Comparison of ENCODE assay signal across 8 cellular contexts in the genomic region with DNA sequence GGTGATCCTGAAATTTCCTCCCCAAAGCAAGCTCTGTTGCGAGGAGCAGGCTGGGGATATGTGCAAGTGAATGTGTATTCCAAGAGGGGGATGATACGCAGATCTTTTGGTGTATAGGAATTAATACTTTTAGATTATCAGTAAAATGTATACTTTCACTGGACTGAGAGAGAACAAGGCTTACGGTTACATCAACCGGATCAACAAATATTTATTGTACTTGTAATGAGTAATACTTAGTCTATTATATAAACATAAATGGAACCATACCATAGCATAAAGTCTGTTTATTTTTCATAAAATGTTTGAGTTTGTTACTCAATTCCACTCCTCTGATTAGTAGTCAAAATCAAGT. TPM values are rescaled to one million over a fixed set of nuclear protein-coding genes. Genes with fewer than 3 reads are reported as not detected.
DNase-seq lines count a peak whose midpoint lies in the region; ATAC-seq and TF ChIP-seq lines count a peak whose summit lies in the region.

No MANE protein-coding gene starts in this region.

- no peak overlapping the region for H3K27ac Mint-ChIP-seq in activated CD8-positive, alpha-beta T cell treated with anti-CD3 and anti-CD28 coated beads, Interleukin-2, amount 10 ng/mL, durations not matched to agents 7 days and 5 days
- peak overlapping the region; percentile 97 for H3K27ac Mint-ChIP-seq in stimulated activated naive B cell treated with anti-CD40 and anti-IgM and Interleukin-4, amounts not matched to agents 10 μg/mL and 1 μg/mL and 100 μg/mL, for 72 hours

- POLR2A ChIA-PET in activated CD8-positive, alpha-beta T cell treated with anti-CD3 and anti-CD28 coated beads, Interleukin-2, amount 10 ng/mL, durations not matched to agents 7 days and 5 days (lab: Charles Lee) = interaction anchor here (0.6 to 2.5 kb wide), 4 partner anchors 9 to 143 kb away, joined by 3 to 7 read pairs (median 4); partner anchors contain the start of gene RPL37

- peaks cover 3% of the 10 kb centered on the region for H3K4me1 ChIP-seq in iPS-15b (ENCODE audit: control insufficient read depth, insufficient read depth, low read length)

- no peaks in the 10 kb centered on the region for H3K9me3 ChIP-seq in iPS-15b (ENCODE audit: control insufficient read depth, insufficient read depth, low read length)

- H3K4me1 Mint-ChIP-seq in activated CD8-positive, alpha-beta T cell treated with anti-CD3 and anti-CD28 coated beads, Interleukin-2, amount 10 ng/mL, durations not matched to agents 7 days and 5 days (ENCODE audit: low read depth) = peaks cover 32% of the 10 kb centered on the region
- peaks cover 12 to 32% of the 10 kb centered on the region in 2 donors for H3K4me1 Mint-ChIP-seq in stimulated activated naive B cell treated with anti-CD40 and anti-IgM and Interleukin-4, amounts not matched to agents 10 μg/mL and 1 μg/mL and 100 μg/mL, for 72 hours

- no peak overlapping the region for H3K9ac ChIP-seq in iPS-15b (ENCODE audit: low read depth, low read length)

- no peaks in the 10 kb centered on the region for H3K36me3 ChIP-seq in iPS-15b (ENCODE audit: control insufficient read depth, insufficient read depth, low read length)

- H3K9me3 Mint-ChIP-seq in activated CD8-positive, alpha-beta T cell treated with anti-CD3 and anti-CD28 coated beads, Interleukin-2, amount 10 ng/mL, durations not matched to agents 7 days and 5 days (ENCODE audit: insufficient read depth) = no peaks in the 10 kb centered on the region
- H3K9me3 Mint-ChIP-seq in stimulated activated naive B cell treated with anti-CD40 and anti-IgM and Interleukin-4, amounts not matched to agents 10 μg/mL and 1 μg/mL and 100 μg/mL, for 72 hours = no peaks in the 10 kb centered on the region

- CTCF ChIA-PET in activated CD8-positive, alpha-beta T cell treated with anti-CD3 and anti-CD28 coated beads, Interleukin-2, amount 10 ng/mL, durations not matched to agents 7 days and 5 days (lab: Charles Lee) = interaction anchor here (0.6 to 1.5 kb wide), 3 partner anchors 9 to 34 kb away, joined by 3 to 5 read pairs (median 5); no protein-coding TSS in a partner anchor

- H3K4me3 ChIP-seq in HFF-Myc (replicated peaks; ENCODE audit: low read depth, low read length) = peak overlapping the region; percentile 83
- H3K4me3 ChIP-seq in iPS-15b (ENCODE audit: low read depth, low read length) = peak overlapping the region; percentile 86

- TF ChIP-seq CTCF in HFF-Myc (IDR thresholded peaks at IDR 0.05; ENCODE audit: low read depth, low read length, missing control alignments) = no peak

- ATAC-seq in activated CD8-positive, alpha-beta T cell treated with anti-CD3 and anti-CD28 coated beads, Interleukin-2, amount 10 ng/mL, durations not matched to agents 7 days and 5 days = no peak
- no peak for ATAC-seq in stimulated activated naive B cell treated with anti-CD40 and anti-IgM and Interleukin-4, amounts not matched to agents 10 μg/mL and 1 μg/mL and 100 μg/mL, for 72 hours (replicated peaks)
- no peak for ATAC-seq in GM18858 (IDR thresholded peaks at IDR 0.05; ENCODE audit: unreplicated experiment)

- DNase-seq in HFF-Myc (ENCODE audit: extremely low read depth, low read depth) (peak; percentile 27), HCEC 1CT (no peak), GM19240 (ENCODE audit: insufficient read length, low spot score) (no peak)
- no peak for DNase-seq in activated CD8-positive, alpha-beta T cell treated with anti-CD3 and anti-CD28 coated beads, Interleukin-2, amount 10 ng/mL, durations not matched to agents 7 days and 5 days
- DNase-seq in stimulated activated naive B cell treated with anti-CD40 and anti-IgM and Interleukin-4, amounts not matched to agents 10 μg/mL and 1 μg/mL and 100 μg/mL, for 72 hours = no peak
- DNase-seq in stimulated activated CD8-positive, alpha-beta memory T cell treated with anti-CD3 and anti-CD28 coated beads, Interleukin-4, amount 100 ng/mL, for 48 hours = no peak

- H3K4me3 Mint-ChIP-seq in activated CD8-positive, alpha-beta T cell treated with anti-CD3 and anti-CD28 coated beads, Interleukin-2, amount 10 ng/mL, durations not matched to agents 7 days and 5 days = peak overlapping the region; percentile 87
- H3K4me3 Mint-ChIP-seq in stimulated activated naive B cell treated with anti-CD40 and anti-IgM and Interleukin-4, amounts not matched to agents 10 μg/mL and 1 μg/mL and 100 μg/mL, for 72 hours = peak overlapping the region; percentile 92 to 95

- H3K36me3 Mint-ChIP-seq in activated CD8-positive, alpha-beta T cell treated with anti-CD3 and anti-CD28 coated beads, Interleukin-2, amount 10 ng/mL, durations not matched to agents 7 days and 5 days (ENCODE audit: low read depth) = peaks cover 26% of the 10 kb centered on the region
- peaks cover 9 to 16% of the 10 kb centered on the region in 2 donors for H3K36me3 Mint-ChIP-seq in stimulated activated naive B cell treated with anti-CD40 and anti-IgM and Interleukin-4, amounts not matched to agents 10 μg/mL and 1 μg/mL and 100 μg/mL, for 72 hours

- H3K27me3 Mint-ChIP-seq in activated CD8-positive, alpha-beta T cell treated with anti-CD3 and anti-CD28 coated beads, Interleukin-2, amount 10 ng/mL, durations not matched to agents 7 days and 5 days (ENCODE audit: low read depth) = peaks cover 5% of the 10 kb centered on the region
- H3K27me3 Mint-ChIP-seq in stimulated activated naive B cell treated with anti-CD40 and anti-IgM and Interleukin-4, amounts not matched to agents 10 μg/mL and 1 μg/mL and 100 μg/mL, for 72 hours = no peaks in the 10 kb centered on the region

- H3K27me3 ChIP-seq in iPS-15b (ENCODE audit: control insufficient read depth, insufficient read depth, low read length) = peaks cover 4% of the 10 kb centered on the region

RNA-seq across cellular contexts. Expression of gene PRKAA1, which starts 0.7 kb away (rescaled TPM):
- total RNA-seq in activated CD8-positive, alpha-beta T cell treated with anti-CD3 and anti-CD28 coated beads, Interleukin-2, amount 10 ng/mL, durations not matched to agents 7 days and 5 days = 10 to 100 TPM; 70.8 to 72.3 TPM

RNA-seq across cellular contexts. Expression of gene RPL37, which starts 36.2 kb away (rescaled TPM):
- 1,000 to 10,000 TPM; 1,566 to 1,592 TPM for total RNA-seq in activated CD8-positive, alpha-beta T cell treated with anti-CD3 and anti-CD28 coated beads, Interleukin-2, amount 10 ng/mL, durations not matched to agents 7 days and 5 days

RNA-seq across cellular contexts. Expression of gene CARD6, which starts 42.3 kb away (rescaled TPM):
- 1 to 10 TPM; 3.0 to 3.4 TPM for total RNA-seq in activated CD8-positive, alpha-beta T cell treated with anti-CD3 and anti-CD28 coated beads, Interleukin-2, amount 10 ng/mL, durations not matched to agents 7 days and 5 days

RNA-seq across cellular contexts. Expression of gene TTC33, which starts 43.1 kb away (rescaled TPM):
- total RNA-seq in activated CD8-positive, alpha-beta T cell treated with anti-CD3 and anti-CD28 coated beads, Interleukin-2, amount 10 ng/mL, durations not matched to agents 7 days and 5 days = 10 to 100 TPM; 13.4 to 14.0 TPM
